Comparison of ENCODE assay signal across 9 cellular contexts in genomic region chr12:75705749-75706719, GRCh38.
DNase-seq lines count a peak whose midpoint lies in the region; ATAC-seq and TF ChIP-seq lines count a peak whose summit lies in the region.
"Had no signal": no experiment of that assay in that cellular context is flagged by ENCODE, and none has a peak within 500 bp of the region (broad histone marks: within the 10 kb centered on the region; RNA-seq: fewer than 3 reads in every experiment).

No MANE protein-coding gene starts in this region.

- in situ Hi-C loops in astrocyte of the cerebellum (cut with HindIII; ENCODE audit: low sequenced_read_pairs) = no loop called here

- H3K36me3 ChIP-seq in thoracic aorta = no peaks in the 10 kb centered on the region
- no peaks in the 10 kb centered on the region for H3K36me3 ChIP-seq in MM.1S (replicated peaks; ENCODE audit: insufficient read depth, low read length)
- H3K36me3 ChIP-seq: Peyer's patch had no signal

- H3K9me2 ChIP-seq in MM.1S (replicated peaks; ENCODE audit: insufficient read depth, low read length) = no peaks in the 10 kb centered on the region

- no peaks in the 10 kb centered on the region for H3F3A ChIP-seq in MM.1S (ENCODE audit: insufficient read depth, low read length)

- H3K27me3 ChIP-seq in thoracic aorta (replicated peaks; ENCODE audit: insufficient read depth) = no peaks in the 10 kb centered on the region
- no peaks in the 10 kb centered on the region for H3K27me3 ChIP-seq in MM.1S (replicated peaks; ENCODE audit: insufficient read depth, low read length)
- H3K27me3 ChIP-seq: Peyer's patch had no signal

- TF ChIP-seq CTCF in astrocyte of the cerebellum (IDR thresholded peaks at IDR 0.05; ENCODE audit: low read depth, low read length, missing control alignments) = no peak
- TF ChIP-seq CTCF in thoracic aorta (IDR thresholded peaks at IDR 0.05) = no peak
- TF ChIP-seq CTCF in MM.1S (IDR thresholded peaks at IDR 0.05; ENCODE audit: low read length) = no peak

- H3K4me3 ChIP-seq in astrocyte of the cerebellum (ENCODE audit: low read depth, low read length) (no peak overlapping the region), thoracic aorta (no peak overlapping the region), MM.1S (ENCODE audit: low read length) (no peak overlapping the region)
- H3K4me3 ChIP-seq: Peyer's patch had no signal

- H3K9ac ChIP-seq in MM.1S (ENCODE audit: low read length) = no peak overlapping the region

- peak; percentile 48 for ATAC-seq in thoracic aorta (ENCODE audit: insufficient number of reproducible peaks, low FRiP score, low read depth)

- H3K4me2 ChIP-seq in MM.1S (ENCODE audit: low read depth, low read length) = no peak overlapping the region

- peak; percentile 98 for DNase-seq in HT1080 (ENCODE audit: low read depth)
- DNase-seq in astrocyte of the cerebellum (ENCODE audit: low read depth) = peak; percentile 97
- DNase-seq in kidney tubule cell (ENCODE audit: low spot score) = peak; percentile 74
- peak; percentile 4 for DNase-seq in thoracic aorta (ENCODE audit: low spot score)
- no peak for DNase-seq in DMS114 treated with DMSO at 0.1 percent for 48 hours (lab: John Stamatoyannopoulos, UW; ENCODE audit: unreplicated experiment)
- no peak for DNase-seq in NCI-H82 (lab: John Stamatoyannopoulos, UW)
- DNase-seq in MM.1S = no peak
- DNase-seq in iPS-NIHi11 (ENCODE audit: low spot score) = no peak

- H3K9me3 ChIP-seq in thoracic aorta (no peaks in the 10 kb centered on the region), MM.1S (replicated peaks; ENCODE audit: insufficient read depth, low read length) (no peaks in the 10 kb centered on the region)
- H3K9me3 ChIP-seq: Peyer's patch had no signal

- no peak overlapping the region for H2AFZ ChIP-seq in MM.1S (ENCODE audit: low read length)

- no peaks in the 10 kb centered on the region for H3K79me2 ChIP-seq in MM.1S (ENCODE audit: low read length)

- no peaks in the 10 kb centered on the region for H4K20me1 ChIP-seq in MM.1S (ENCODE audit: insufficient read depth, low read length)

- H3K4me1 ChIP-seq in thoracic aorta (ENCODE audit: control insufficient read depth in 1 of 2, low read depth in 2 of 2) = peaks cover 2 to 30% of the 10 kb centered on the region in 2 donors
- H3K4me1 ChIP-seq in MM.1S (ENCODE audit: low read length) = no peaks in the 10 kb centered on the region
- H3K4me1 ChIP-seq: Peyer's patch had no signal

- H3K27ac ChIP-seq in thoracic aorta (peak overlapping the region in 1 of 2 donors; percentile 18), MM.1S (ENCODE audit: low read length) (no peak overlapping the region)

Comparison
In these comparisons a context has a peak if more than half of its experiments do, and no peak if none do; other contexts are left out.
1. DNase-seq: peak in HT1080 (single experiment), astrocyte of the cerebellum (single experiment), kidney tubule cell (single experiment) and thoracic aorta (single experiment); none in DMS114 treated with DMSO at 0.1 percent for 48 hours (single experiment), NCI-H82 (single experiment), MM.1S (single experiment) and iPS-NIHi11 (single experiment).